In the genomic region with DNA sequence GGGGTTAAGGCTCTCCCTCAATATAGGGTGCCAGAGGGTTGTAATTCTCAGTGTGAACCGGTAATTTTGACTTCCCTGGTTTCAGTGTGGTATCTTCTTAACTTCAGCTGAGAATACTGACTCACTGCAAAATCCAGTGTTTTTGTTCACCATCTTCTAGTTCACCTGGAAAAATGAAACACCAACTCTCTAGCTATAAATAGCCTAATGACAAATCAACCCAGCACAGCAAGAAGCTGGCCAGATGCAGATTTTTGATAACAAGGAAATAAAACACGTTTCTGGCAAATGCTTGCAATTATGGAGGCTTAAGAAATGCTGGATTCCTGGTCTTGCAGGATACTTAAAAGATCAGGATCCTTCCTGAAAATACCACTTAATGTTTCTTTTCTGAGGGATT, we compare ENCODE assay signal across 26 cellular contexts.
A peak's percentile ranks its signal among the peaks of the same experiment; 100 is the strongest.
DNase-seq lines count a peak whose midpoint lies in the region; ATAC-seq, FAIRE-seq and TF ChIP-seq lines count a peak whose summit lies in the region.
"Had no signal": no experiment of that assay in that cellular context is flagged by ENCODE, and none has a peak within 500 bp of the region (broad histone marks: within the 10 kb centered on the region; RNA-seq: fewer than 3 reads in every experiment).

No MANE protein-coding gene starts in this region.

- DNase-seq in EH (ENCODE audit: low read depth) = peak; percentile 5
- DNase-seq in SK-N-SH = no peak
- DNase-seq in caudate nucleus (lab: John Stamatoyannopoulos, UW) = peak in 2 of 61 donors; percentile 11 to 17
- DNase-seq in pancreas = no peak
- no peak for DNase-seq in NCI-H2029 treated with DMSO at 0.1 percent for 48 hours (lab: John Stamatoyannopoulos, UW)
- DNase-seq: CD4-positive, CD25-positive, alpha-beta regulatory T cell; DMS53; GM23248; H7; Karpas-422; MG63; NCI-H146; NCI-H2029; NCI-H446 treated with DMSO at 0.1 percent for 48 hours; NCI-H526; NCI-H82; NK-92 treated with Interleukin-12 subunit alpha and Interleukin-12 subunit beta, amount 100 ng/mL, for 24 hours; Right ventricle myocardium superior; RPMI8226 had no signal

- no peak overlapping the region for H3K4me2 ChIP-seq in SK-N-SH
- H3K4me2 ChIP-seq: BLaER1 had no signal

- intact Hi-C loops in pancreas (cut with DNase I) = loop anchor here in 1 of 3 donors (10.0 kb wide), 1 partner anchor 537 kb away; no protein-coding TSS in a partner anchor

- no peak overlapping the region for H2AFZ ChIP-seq in SK-N-SH (ENCODE audit: low read depth)
- H2AFZ ChIP-seq: GM23248 had no signal

- H3K4me1 ChIP-seq in SK-N-SH (ENCODE audit: control insufficient read depth in 1 of 2, insufficient read depth in 2 of 2, low read depth in 1 of 2, low read length in 1 of 2) = peaks cover 7 to 77% of the 10 kb centered on the region in 2 experiments; a peak in 2 of 4 replicates
- peaks cover 6 to 17% (median 16%) of the 10 kb centered on the region in 3 donors for H3K4me1 ChIP-seq in pancreas
- H3K4me1 ChIP-seq: SJSA1 had no signal

- H3K36me3 ChIP-seq in SK-N-SH (replicated peaks in 1 of 2; ENCODE audit: control insufficient read depth in 1 of 2, insufficient read depth in 2 of 2, low read length in 1 of 2) = peaks cover 0 to 7% of the 10 kb centered on the region in 2 experiments
- no peaks in the 10 kb centered on the region for H3K36me3 ChIP-seq in pancreas
- H3K36me3 ChIP-seq: BLaER1, MG63, SJSA1 had no signal

- H4K20me1 ChIP-seq in SK-N-SH (ENCODE audit: insufficient read depth) = no peaks in the 10 kb centered on the region
- H4K20me1 ChIP-seq: BLaER1 had no signal

- H3K27ac ChIP-seq in SK-N-SH (ENCODE audit: low read depth in 2 of 2, low read length in 1 of 2) = peak overlapping the region in 1 of 2 experiments; percentile 93; a peak in 2 of 4 replicates
- peak overlapping the region; percentile 48 for H3K27ac ChIP-seq in caudate nucleus (ENCODE audit: low read depth, low read length)
- H3K27ac ChIP-seq in pancreas = peak overlapping the region in 1 of 4 donors; percentile 10
- H3K27ac ChIP-seq: BLaER1, GM23248, SJSA1 had no signal

- H3K27me3 ChIP-seq in SK-N-SH (ENCODE audit: insufficient read depth) (no peaks in the 10 kb centered on the region), pancreas (no peaks in the 10 kb centered on the region)
- H3K27me3 ChIP-seq: BLaER1, MG63 had no signal

- H3K9ac ChIP-seq in SK-N-SH = no peak overlapping the region
- H3K9ac ChIP-seq: BLaER1, GM23248 had no signal

- no peaks in the 10 kb centered on the region for H3K9me2 ChIP-seq in SK-N-SH

- TF ChIP-seq RAD21 in SK-N-SH (IDR thresholded peaks at IDR 0.05; ENCODE audit: low read length) = no peak

- no peak for TF ChIP-seq EP300 in SK-N-SH (IDR thresholded peaks at IDR 0.05; ENCODE audit: borderline replicate concordance in 1 of 2, low read depth in 1 of 2, low read length in 1 of 2)

- no peaks in the 10 kb centered on the region for H3F3A ChIP-seq in SK-N-SH (replicated peaks; ENCODE audit: insufficient read depth)

- ATAC-seq in pancreas = peak; percentile 41 to 51 (median 50)
- no peak for ATAC-seq in GM21367 (IDR thresholded peaks at IDR 0.05; ENCODE audit: unreplicated experiment)
- no peak for ATAC-seq in HG03045 (IDR thresholded peaks at IDR 0.05; ENCODE audit: unreplicated experiment)
- ATAC-seq: HepG2 had no signal

- H3K4me3 ChIP-seq in SK-N-SH (ENCODE audit: low read depth in 2 of 2, low read length in 1 of 2) = no peak overlapping the region
- H3K4me3 ChIP-seq in pancreas = no peak overlapping the region
- H3K4me3 ChIP-seq: BLaER1, GM23248, MG63, SJSA1 had no signal

- H3K9me3 ChIP-seq in SK-N-SH = no peaks in the 10 kb centered on the region
- H3K9me3 ChIP-seq in pancreas = no peaks in the 10 kb centered on the region
- H3K9me3 ChIP-seq: BLaER1, MG63, SJSA1 had no signal

- CTCF ChIA-PET in SK-N-SH (lab: Yijun Ruan, JAX) = interaction anchor here (1.1 to 6.3 kb wide), 23 partner anchors 12 to 765 kb away, joined by 3 to 91 read pairs (median 8); no protein-coding TSS in a partner anchor

- FAIRE-seq in pancreas (lab: Jason Lieb, UNC) = no peak
- FAIRE-seq: GM12892, GM19239, HepG2 had no signal

- no peaks in the 10 kb centered on the region for H3K79me2 ChIP-seq in SK-N-SH (ENCODE audit: insufficient read depth)

- POLR2A ChIA-PET in SK-N-SH (lab: Yijun Ruan, JAX) = no interaction called here

- WGBS in SK-N-SH (ENCODE audit: low lambda C conversion rate) = 42% methylated on average over 2 of the region's 2 CpGs
- WGBS in pancreas, 2 donors = 34 to 40% methylated on average over 2 of the region's 2 CpGs

- TF ChIP-seq CTCF in SK-N-SH (IDR thresholded peaks at IDR 0.05) (no peak), pancreas (IDR thresholded peaks at IDR 0.05) (no peak)

TF ChIP-seq in SK-N-SH, 30 proteins besides CTCF, POLR2A, EP300 and RAD21 (continues in another document):
- TF ChIP-seq SIN3A (IDR thresholded peaks at IDR 0.05; ENCODE audit: borderline replicate concordance, low read depth, low read length) (no peak), TCF12 (IDR thresholded peaks at IDR 0.05) (0 out of 2 replicates have a peak, but pooled peaks have one; percentile 12), GABPA (IDR thresholded peaks at IDR 0.05; ENCODE audit: low read depth) (no peak), SMC3 (IDR thresholded peaks at IDR 0.05; ENCODE audit: low read depth, low read length) (no peak), JUND (IDR thresholded peaks at IDR 0.05) (no peak), FOXJ3 (CRISPR knock-in tag; IDR thresholded peaks at IDR 0.05) (no peak), ELF1 (IDR thresholded peaks at IDR 0.05) (no peak), IRF3 (IDR thresholded peaks at IDR 0.05; ENCODE audit: low read depth, low read length) (no peak), GATA2 (CRISPR knock-in tag; IDR thresholded peaks at IDR 0.05) (0 out of 2 replicates have a peak, but pooled peaks have one; percentile 18), POLR2AphosphoS5 (IDR thresholded peaks at IDR 0.05; ENCODE audit: low read depth, low read length) (no peak), MXI1 (IDR thresholded peaks at IDR 0.05; ENCODE audit: low read depth, low read length) (no peak), YY1 (IDR thresholded peaks at IDR 0.05; ENCODE audit: low read depth) (no peak), ZBTB33 (IDR thresholded peaks at IDR 0.05; ENCODE audit: borderline replicate concordance, low read depth) (no peak)
- TF ChIP-seq, protein P1, sequence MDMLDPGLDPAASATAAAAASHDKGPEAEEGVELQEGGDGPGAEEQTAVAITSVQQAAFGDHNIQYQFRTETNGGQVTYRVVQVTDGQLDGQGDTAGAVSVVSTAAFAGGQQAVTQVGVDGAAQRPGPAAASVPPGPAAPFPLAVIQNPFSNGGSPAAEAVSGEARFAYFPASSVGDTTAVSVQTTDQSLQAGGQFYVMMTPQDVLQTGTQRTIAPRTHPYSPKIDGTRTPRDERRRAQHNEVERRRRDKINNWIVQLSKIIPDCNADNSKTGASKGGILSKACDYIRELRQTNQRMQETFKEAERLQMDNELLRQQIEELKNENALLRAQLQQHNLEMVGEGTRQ (IDR thresholded peaks at IDR 0.05; ENCODE audit: borderline replicate concordance, low read depth, low read length) = no peak
- TF ChIP-seq, protein P2, sequence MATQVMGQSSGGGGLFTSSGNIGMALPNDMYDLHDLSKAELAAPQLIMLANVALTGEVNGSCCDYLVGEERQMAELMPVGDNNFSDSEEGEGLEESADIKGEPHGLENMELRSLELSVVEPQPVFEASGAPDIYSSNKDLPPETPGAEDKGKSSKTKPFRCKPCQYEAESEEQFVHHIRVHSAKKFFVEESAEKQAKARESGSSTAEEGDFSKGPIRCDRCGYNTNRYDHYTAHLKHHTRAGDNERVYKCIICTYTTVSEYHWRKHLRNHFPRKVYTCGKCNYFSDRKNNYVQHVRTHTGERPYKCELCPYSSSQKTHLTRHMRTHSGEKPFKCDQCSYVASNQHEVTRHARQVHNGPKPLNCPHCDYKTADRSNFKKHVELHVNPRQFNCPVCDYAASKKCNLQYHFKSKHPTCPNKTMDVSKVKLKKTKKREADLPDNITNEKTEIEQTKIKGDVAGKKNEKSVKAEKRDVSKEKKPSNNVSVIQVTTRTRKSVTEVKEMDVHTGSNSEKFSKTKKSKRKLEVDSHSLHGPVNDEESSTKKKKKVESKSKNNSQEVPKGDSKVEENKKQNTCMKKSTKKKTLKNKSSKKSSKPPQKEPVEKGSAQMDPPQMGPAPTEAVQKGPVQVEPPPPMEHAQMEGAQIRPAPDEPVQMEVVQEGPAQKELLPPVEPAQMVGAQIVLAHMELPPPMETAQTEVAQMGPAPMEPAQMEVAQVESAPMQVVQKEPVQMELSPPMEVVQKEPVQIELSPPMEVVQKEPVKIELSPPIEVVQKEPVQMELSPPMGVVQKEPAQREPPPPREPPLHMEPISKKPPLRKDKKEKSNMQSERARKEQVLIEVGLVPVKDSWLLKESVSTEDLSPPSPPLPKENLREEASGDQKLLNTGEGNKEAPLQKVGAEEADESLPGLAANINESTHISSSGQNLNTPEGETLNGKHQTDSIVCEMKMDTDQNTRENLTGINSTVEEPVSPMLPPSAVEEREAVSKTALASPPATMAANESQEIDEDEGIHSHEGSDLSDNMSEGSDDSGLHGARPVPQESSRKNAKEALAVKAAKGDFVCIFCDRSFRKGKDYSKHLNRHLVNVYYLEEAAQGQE (IDR thresholded peaks at IDR 0.05; ENCODE audit: low read depth, low read length) = no peak

Comparison
In these comparisons a context has a peak if more than half of its experiments do, and no peak if none do; other contexts are left out.
1. ATAC-seq: peak in pancreas (4 of 4); none in GM21367 (single experiment) and HG03045 (single experiment).